ENCODE assay signal across 1 cellular context in the genomic region with DNA sequence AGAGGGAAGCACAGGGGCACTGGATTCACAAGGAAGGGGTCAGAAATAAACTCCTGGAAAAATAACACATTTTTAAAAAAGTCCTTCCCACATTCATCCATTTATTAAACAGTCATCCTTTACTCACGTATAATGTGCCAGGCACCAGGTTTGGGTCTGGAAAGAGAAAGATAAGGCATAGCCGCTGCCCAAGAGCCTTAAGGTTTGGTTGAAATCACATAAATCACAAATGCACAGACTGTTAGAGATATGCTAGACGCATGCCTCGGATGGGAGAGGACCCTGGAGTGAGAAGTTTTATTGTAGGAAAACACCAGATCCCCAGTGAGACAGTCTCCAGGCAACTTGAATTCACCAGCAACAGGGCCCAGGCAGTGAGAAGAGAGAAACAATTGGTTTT.
TF ChIP-seq lines count a peak whose summit lies in the region.

No MANE protein-coding gene starts in this region.

TF ChIP-seq in GM23338, 12 proteins besides CTCF, POLR2A, EP300 and RAD21:
- TF ChIP-seq ZNF462 (CRISPR knock-in tag; IDR thresholded peaks at IDR 0.05) = no peak
- TF ChIP-seq POLR2AphosphoS5 (IDR thresholded peaks at IDR 0.05; ENCODE audit: low read depth) = no peak
- TF ChIP-seq JUNB (IDR thresholded peaks at IDR 0.05; ENCODE audit: unreplicated experiment) = no peak
